ENCODE assay signal across 1 cellular context in the genomic region with DNA sequence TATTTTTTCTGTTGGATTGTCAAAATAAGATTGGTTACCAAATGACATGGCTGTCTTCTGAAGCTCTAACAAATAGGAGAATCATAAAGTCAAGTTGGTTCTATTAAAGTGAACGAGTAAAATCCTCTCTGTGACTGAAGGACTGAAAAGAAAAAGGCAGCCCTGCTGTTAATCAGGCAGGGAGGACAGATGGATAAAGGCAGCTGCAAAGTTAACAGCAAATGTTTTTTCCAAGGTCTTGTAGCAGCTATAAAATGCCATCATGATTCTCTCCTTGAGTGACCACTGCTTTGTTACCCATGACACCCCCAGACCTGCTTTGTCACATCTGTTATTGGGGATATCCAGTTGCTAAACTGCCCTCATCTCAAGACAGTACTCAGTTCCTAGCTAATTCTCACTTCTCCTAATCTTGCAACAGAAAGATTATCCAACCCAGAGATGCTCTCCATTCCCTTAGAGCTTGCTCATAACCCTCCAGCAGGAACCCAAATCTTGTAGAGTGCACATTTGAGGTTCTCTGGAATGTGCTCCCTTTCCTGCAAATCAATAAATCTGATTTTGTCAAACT.
TF ChIP-seq lines count a peak whose summit lies in the region.

No MANE protein-coding gene starts in this region.

TF ChIP-seq in GM23338, 12 proteins besides CTCF, POLR2A, EP300 and RAD21 (continued from another document):
- TF ChIP-seq, protein P1, sequence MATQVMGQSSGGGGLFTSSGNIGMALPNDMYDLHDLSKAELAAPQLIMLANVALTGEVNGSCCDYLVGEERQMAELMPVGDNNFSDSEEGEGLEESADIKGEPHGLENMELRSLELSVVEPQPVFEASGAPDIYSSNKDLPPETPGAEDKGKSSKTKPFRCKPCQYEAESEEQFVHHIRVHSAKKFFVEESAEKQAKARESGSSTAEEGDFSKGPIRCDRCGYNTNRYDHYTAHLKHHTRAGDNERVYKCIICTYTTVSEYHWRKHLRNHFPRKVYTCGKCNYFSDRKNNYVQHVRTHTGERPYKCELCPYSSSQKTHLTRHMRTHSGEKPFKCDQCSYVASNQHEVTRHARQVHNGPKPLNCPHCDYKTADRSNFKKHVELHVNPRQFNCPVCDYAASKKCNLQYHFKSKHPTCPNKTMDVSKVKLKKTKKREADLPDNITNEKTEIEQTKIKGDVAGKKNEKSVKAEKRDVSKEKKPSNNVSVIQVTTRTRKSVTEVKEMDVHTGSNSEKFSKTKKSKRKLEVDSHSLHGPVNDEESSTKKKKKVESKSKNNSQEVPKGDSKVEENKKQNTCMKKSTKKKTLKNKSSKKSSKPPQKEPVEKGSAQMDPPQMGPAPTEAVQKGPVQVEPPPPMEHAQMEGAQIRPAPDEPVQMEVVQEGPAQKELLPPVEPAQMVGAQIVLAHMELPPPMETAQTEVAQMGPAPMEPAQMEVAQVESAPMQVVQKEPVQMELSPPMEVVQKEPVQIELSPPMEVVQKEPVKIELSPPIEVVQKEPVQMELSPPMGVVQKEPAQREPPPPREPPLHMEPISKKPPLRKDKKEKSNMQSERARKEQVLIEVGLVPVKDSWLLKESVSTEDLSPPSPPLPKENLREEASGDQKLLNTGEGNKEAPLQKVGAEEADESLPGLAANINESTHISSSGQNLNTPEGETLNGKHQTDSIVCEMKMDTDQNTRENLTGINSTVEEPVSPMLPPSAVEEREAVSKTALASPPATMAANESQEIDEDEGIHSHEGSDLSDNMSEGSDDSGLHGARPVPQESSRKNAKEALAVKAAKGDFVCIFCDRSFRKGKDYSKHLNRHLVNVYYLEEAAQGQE (IDR thresholded peaks at IDR 0.05; ENCODE audit: unreplicated experiment): no peak
- no peak for TF ChIP-seq ZNF114 (CRISPR knock-in tag; IDR thresholded peaks at IDR 0.05)
- no peak for TF ChIP-seq ZNF331 (CRISPR knock-in tag; IDR thresholded peaks at IDR 0.05; ENCODE audit: low read depth)
- TF ChIP-seq, protein P2, sequence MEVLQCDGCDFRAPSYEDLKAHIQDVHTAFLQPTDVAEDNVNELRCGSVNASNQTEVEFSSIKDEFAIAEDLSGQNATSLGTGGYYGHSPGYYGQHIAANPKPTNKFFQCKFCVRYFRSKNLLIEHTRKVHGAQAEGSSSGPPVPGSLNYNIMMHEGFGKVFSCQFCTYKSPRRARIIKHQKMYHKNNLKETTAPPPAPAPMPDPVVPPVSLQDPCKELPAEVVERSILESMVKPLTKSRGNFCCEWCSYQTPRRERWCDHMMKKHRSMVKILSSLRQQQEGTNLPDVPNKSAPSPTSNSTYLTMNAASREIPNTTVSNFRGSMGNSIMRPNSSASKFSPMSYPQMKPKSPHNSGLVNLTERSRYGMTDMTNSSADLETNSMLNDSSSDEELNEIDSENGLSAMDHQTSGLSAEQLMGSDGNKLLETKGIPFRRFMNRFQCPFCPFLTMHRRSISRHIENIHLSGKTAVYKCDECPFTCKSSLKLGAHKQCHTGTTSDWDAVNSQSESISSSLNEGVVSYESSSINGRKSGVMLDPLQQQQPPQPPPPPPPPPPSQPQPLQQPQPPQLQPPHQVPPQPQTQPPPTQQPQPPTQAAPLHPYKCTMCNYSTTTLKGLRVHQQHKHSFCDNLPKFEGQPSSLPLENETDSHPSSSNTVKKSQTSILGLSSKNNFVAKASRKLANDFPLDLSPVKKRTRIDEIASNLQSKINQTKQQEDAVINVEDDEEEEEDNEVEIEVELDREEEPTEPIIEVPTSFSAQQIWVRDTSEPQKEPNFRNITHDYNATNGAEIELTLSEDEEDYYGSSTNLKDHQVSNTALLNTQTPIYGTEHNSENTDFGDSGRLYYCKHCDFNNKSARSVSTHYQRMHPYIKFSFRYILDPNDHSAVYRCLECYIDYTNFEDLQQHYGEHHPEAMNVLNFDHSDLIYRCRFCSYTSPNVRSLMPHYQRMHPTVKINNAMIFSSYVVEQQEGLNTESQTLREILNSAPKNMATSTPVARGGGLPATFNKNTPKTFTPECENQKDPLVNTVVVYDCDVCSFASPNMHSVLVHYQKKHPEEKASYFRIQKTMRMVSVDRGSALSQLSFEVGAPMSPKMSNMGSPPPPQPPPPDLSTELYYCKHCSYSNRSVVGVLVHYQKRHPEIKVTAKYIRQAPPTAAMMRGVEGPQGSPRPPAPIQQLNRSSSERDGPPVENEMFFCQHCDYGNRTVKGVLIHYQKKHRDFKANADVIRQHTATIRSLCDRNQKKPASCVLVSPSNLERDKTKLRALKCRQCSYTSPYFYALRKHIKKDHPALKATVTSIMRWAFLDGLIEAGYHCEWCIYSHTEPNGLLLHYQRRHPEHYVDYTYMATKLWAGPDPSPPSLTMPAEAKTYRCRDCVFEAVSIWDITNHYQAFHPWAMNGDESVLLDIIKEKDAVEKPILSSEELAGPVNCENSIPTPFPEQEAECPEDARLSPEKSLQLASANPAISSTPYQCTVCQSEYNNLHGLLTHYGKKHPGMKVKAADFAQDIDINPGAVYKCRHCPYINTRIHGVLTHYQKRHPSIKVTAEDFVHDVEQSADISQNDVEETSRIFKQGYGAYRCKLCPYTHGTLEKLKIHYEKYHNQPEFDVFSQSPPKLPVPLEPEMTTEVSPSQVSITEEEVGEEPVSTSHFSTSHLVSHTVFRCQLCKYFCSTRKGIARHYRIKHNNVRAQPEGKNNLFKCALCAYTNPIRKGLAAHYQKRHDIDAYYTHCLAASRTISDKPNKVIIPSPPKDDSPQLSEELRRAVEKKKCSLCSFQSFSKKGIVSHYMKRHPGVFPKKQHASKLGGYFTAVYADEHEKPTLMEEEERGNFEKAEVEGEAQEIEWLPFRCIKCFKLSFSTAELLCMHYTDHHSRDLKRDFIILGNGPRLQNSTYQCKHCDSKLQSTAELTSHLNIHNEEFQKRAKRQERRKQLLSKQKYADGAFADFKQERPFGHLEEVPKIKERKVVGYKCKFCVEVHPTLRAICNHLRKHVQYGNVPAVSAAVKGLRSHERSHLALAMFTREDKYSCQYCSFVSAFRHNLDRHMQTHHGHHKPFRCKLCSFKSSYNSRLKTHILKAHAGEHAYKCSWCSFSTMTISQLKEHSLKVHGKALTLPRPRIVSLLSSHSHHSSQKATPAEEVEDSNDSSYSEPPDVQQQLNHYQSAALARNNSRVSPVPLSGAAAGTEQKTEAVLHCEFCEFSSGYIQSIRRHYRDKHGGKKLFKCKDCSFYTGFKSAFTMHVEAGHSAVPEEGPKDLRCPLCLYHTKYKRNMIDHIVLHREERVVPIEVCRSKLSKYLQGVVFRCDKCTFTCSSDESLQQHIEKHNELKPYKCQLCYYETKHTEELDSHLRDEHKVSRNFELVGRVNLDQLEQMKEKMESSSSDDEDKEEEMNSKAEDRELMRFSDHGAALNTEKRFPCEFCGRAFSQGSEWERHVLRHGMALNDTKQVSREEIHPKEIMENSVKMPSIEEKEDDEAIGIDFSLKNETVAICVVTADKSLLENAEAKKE (CRISPR knock-in tag; IDR thresholded peaks at IDR 0.05): no peak
- TF ChIP-seq POLR2AphosphoS5 (IDR thresholded peaks at IDR 0.05; ENCODE audit: low read depth): no peak
- TF ChIP-seq EZH2 (IDR thresholded peaks at IDR 0.05; ENCODE audit: low read depth, unreplicated experiment): no peak
- TF ChIP-seq CREB1 (CRISPR knock-in tag; IDR thresholded peaks at IDR 0.05; ENCODE audit: low read depth): no peak
- TF ChIP-seq STAT1 (IDR thresholded peaks at IDR 0.05; ENCODE audit: unreplicated experiment): no peak
